ENCODE assay signal across 34 cellular contexts in the genomic region with DNA sequence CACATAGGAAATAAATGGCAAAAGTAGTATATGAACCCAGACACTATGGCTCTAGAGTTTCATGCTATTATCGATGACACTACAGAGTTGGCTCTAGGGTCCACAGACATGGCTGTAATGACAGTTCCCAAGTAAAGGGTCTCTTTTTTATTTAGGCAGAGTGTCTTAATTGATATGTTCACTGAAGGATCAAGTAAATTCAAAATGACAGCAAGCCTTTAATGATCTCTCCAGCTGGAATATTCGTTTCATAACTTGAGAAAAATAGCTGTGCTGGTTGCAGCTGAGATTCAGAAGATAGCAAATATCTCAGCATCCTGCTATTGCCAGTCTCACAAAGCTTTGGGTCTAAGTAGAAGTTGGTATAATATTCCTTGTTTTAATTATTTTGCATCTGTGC.
"Had no signal": no experiment of that assay in that cellular context is flagged by ENCODE, and none has a peak within 500 bp of the region (broad histone marks: within the 10 kb centered on the region; RNA-seq: fewer than 3 reads in every experiment).

No MANE protein-coding gene starts in this region.

- H3K27me3 ChIP-seq: adrenal gland, ascending aorta, brain microvascular endothelial cell, esophagus muscularis mucosa, gastrocnemius medialis, heart left ventricle had no signal

- H3K4me3 Mint-ChIP-seq: activated B cell treated with CpG ODN at 0.5 μM for 24 hours; activated CD8-positive, alpha-beta T cell treated with anti-CD3 and anti-CD28 coated beads for 36 hours; activated naive CD4-positive, alpha-beta T cell treated with anti-CD3 and anti-CD28 coated beads for 36 hours; activated naive CD4-positive, alpha-beta T cell treated with anti-CD3 and anti-CD28 coated beads, Interleukin-2, amount 50 U/mL, for 24 hours; activated naive CD8-positive, alpha-beta T cell treated with anti-CD3 and anti-CD28 coated beads for 36 hours; activated naive CD8-positive, alpha-beta T cell treated with anti-CD3 and anti-CD28 coated beads, Interleukin-2, amount 50 U/mL, for 24 hours; activated T-cell treated with anti-CD3 and anti-CD28 coated beads, Interleukin-2, amount 50 U/mL, for 4 hours; activated T-helper 17 cell treated with anti-CD3 and anti-CD28 coated beads, Interleukin-2, amount 50 U/mL, for 72 hours; effector memory CD8-positive, alpha-beta T cell; T-helper 17 cell; T-helper 2 cell treated with Interferon-gamma antibody and Interleukin-4, amounts not matched to agents 5 μg/mL and 100 μg/mL, for 36 hours had no signal

- H3K27ac Mint-ChIP-seq: activated B cell treated with CpG ODN at 0.5 μM for 24 hours; activated CD8-positive, alpha-beta T cell treated with anti-CD3 and anti-CD28 coated beads for 36 hours; activated naive CD4-positive, alpha-beta T cell treated with anti-CD3 and anti-CD28 coated beads for 36 hours; activated naive CD4-positive, alpha-beta T cell treated with anti-CD3 and anti-CD28 coated beads, Interleukin-2, amount 50 U/mL, for 24 hours; activated naive CD8-positive, alpha-beta T cell treated with anti-CD3 and anti-CD28 coated beads for 36 hours; activated naive CD8-positive, alpha-beta T cell treated with anti-CD3 and anti-CD28 coated beads, Interleukin-2, amount 50 U/mL, for 24 hours; activated T-helper 17 cell treated with anti-CD3 and anti-CD28 coated beads, Interleukin-2, amount 50 U/mL, for 72 hours; effector memory CD8-positive, alpha-beta T cell; T-helper 17 cell; T-helper 2 cell treated with Interferon-gamma antibody and Interleukin-4, amounts not matched to agents 5 μg/mL and 100 μg/mL, for 36 hours had no signal

- H3K27me3 Mint-ChIP-seq: activated B cell treated with CpG ODN at 0.5 μM for 24 hours; activated CD8-positive, alpha-beta T cell treated with anti-CD3 and anti-CD28 coated beads for 36 hours; activated naive CD4-positive, alpha-beta T cell treated with anti-CD3 and anti-CD28 coated beads, Interleukin-2, amount 50 U/mL, for 24 hours; activated naive CD8-positive, alpha-beta T cell treated with anti-CD3 and anti-CD28 coated beads for 36 hours; activated naive CD8-positive, alpha-beta T cell treated with anti-CD3 and anti-CD28 coated beads, Interleukin-2, amount 50 U/mL, for 24 hours; activated T-helper 17 cell treated with anti-CD3 and anti-CD28 coated beads, Interleukin-2, amount 50 U/mL, for 72 hours; effector memory CD8-positive, alpha-beta T cell; T-helper 17 cell had no signal

- H3K4me1 Mint-ChIP-seq: activated B cell treated with CpG ODN at 0.5 μM for 24 hours; activated naive CD4-positive, alpha-beta T cell treated with anti-CD3 and anti-CD28 coated beads, Interleukin-2, amount 50 U/mL, for 24 hours; activated naive CD8-positive, alpha-beta T cell treated with anti-CD3 and anti-CD28 coated beads for 36 hours; activated naive CD8-positive, alpha-beta T cell treated with anti-CD3 and anti-CD28 coated beads, Interleukin-2, amount 50 U/mL, for 24 hours; activated T-helper 17 cell treated with anti-CD3 and anti-CD28 coated beads, Interleukin-2, amount 50 U/mL, for 72 hours; T-helper 17 cell had no signal

- H3K36me3 Mint-ChIP-seq: activated naive CD4-positive, alpha-beta T cell treated with anti-CD3 and anti-CD28 coated beads, Interleukin-2, amount 50 U/mL, for 24 hours; activated naive CD8-positive, alpha-beta T cell treated with anti-CD3 and anti-CD28 coated beads for 36 hours had no signal

- FAIRE-seq: bronchial epithelial cell, colon had no signal

- H3K9me3 Mint-ChIP-seq: activated B cell treated with CpG ODN at 0.5 μM for 24 hours; activated CD8-positive, alpha-beta T cell treated with anti-CD3 and anti-CD28 coated beads for 36 hours; activated naive CD4-positive, alpha-beta T cell treated with anti-CD3 and anti-CD28 coated beads for 36 hours; activated naive CD4-positive, alpha-beta T cell treated with anti-CD3 and anti-CD28 coated beads, Interleukin-2, amount 50 U/mL, for 24 hours; activated naive CD8-positive, alpha-beta T cell treated with anti-CD3 and anti-CD28 coated beads for 36 hours; activated naive CD8-positive, alpha-beta T cell treated with anti-CD3 and anti-CD28 coated beads, Interleukin-2, amount 50 U/mL, for 24 hours; T-helper 2 cell treated with Interferon-gamma antibody and Interleukin-4, amounts not matched to agents 5 μg/mL and 100 μg/mL, for 36 hours had no signal

- ATAC-seq: activated CD4-positive, CD25-positive, alpha-beta regulatory T cell treated with anti-CD3 and anti-CD28 coated beads, Interleukin-2, amount 50 U/mL, for 24 hours; activated CD8-positive, alpha-beta T cell treated with anti-CD3 and anti-CD28 coated beads for 36 hours; activated naive CD8-positive, alpha-beta T cell treated with anti-CD3 and anti-CD28 coated beads, Interleukin-2, amount 50 U/mL, for 24 hours; activated T-cell treated with anti-CD3 and anti-CD28 coated beads, Interleukin-2, amount 50 U/mL, for 4 hours; activated T-helper 17 cell treated with anti-CD3 and anti-CD28 coated beads, Interleukin-2, amount 50 U/mL, for 72 hours; effector memory CD8-positive, alpha-beta T cell; foreskin keratinocyte; gastrocnemius medialis; heart left ventricle; T-helper 17 cell had no signal

- DNase-seq: activated B cell treated with CpG ODN at 0.5 μM for 24 hours; activated CD4-positive, alpha-beta T cell treated with anti-CD3 and anti-CD28 coated beads for 48 hours; activated CD4-positive, alpha-beta T cell treated with anti-CD3 and anti-CD28 coated beads, Interleukin-2, amount 50 U/mL, for 1 hour; activated CD4-positive, alpha-beta T cell treated with anti-CD3 and anti-CD28 coated beads, Interleukin-2, amount 50 U/mL, for 48 hours; activated CD8-positive, alpha-beta memory T cell treated with anti-CD3 and anti-CD28 coated beads for 24 hours; activated CD8-positive, alpha-beta T cell treated with anti-CD3 and anti-CD28 coated beads for 36 hours; activated effector memory CD4-positive, alpha-beta T cell treated with Interleukin-2 at 50 U/mL for 16 hours; activated naive CD4-positive, alpha-beta T cell treated with anti-CD3 and anti-CD28 coated beads for 36 hours; activated naive CD8-positive, alpha-beta T cell treated with anti-CD3 and anti-CD28 coated beads for 36 hours; activated naive CD8-positive, alpha-beta T cell treated with anti-CD3 and anti-CD28 coated beads, Interleukin-2, amount 50 U/mL, for 24 hours; activated T-cell treated with anti-CD3 and anti-CD28 coated beads, Interleukin-2, amount 50 U/mL, for 4 hours; adrenal gland; brain microvascular endothelial cell; caudate nucleus; cortex of kidney; dermis blood vessel endothelial cell; effector CD4-positive, alpha-beta T cell; effector memory CD8-positive, alpha-beta T cell; erythroblast; foreskin keratinocyte; gastrocnemius medialis; glutamatergic neuron; heart left ventricle; T-helper 17 cell; T1000; WERI-Rb-1 had no signal

- H3K36me3 ChIP-seq: adrenal gland, ascending aorta, brain microvascular endothelial cell, esophagus muscularis mucosa, gastrocnemius medialis, heart left ventricle, WERI-Rb-1 had no signal

- H3K4me1 ChIP-seq: adrenal gland, ascending aorta, esophagus muscularis mucosa, foreskin keratinocyte, gastrocnemius medialis, heart left ventricle had no signal

- H3K4me3 ChIP-seq: adrenal gland, ascending aorta, esophagus muscularis mucosa, gastrocnemius medialis, heart left ventricle had no signal

- H3K27ac ChIP-seq: adrenal gland, ascending aorta, brain microvascular endothelial cell, esophagus muscularis mucosa, foreskin keratinocyte, gastrocnemius medialis, heart left ventricle, WERI-Rb-1 had no signal

- H3K9me3 ChIP-seq: adrenal gland, ascending aorta, esophagus muscularis mucosa, gastrocnemius medialis had no signal
